Comparison of ENCODE assay signal across 8 cellular contexts in the genomic region with DNA sequence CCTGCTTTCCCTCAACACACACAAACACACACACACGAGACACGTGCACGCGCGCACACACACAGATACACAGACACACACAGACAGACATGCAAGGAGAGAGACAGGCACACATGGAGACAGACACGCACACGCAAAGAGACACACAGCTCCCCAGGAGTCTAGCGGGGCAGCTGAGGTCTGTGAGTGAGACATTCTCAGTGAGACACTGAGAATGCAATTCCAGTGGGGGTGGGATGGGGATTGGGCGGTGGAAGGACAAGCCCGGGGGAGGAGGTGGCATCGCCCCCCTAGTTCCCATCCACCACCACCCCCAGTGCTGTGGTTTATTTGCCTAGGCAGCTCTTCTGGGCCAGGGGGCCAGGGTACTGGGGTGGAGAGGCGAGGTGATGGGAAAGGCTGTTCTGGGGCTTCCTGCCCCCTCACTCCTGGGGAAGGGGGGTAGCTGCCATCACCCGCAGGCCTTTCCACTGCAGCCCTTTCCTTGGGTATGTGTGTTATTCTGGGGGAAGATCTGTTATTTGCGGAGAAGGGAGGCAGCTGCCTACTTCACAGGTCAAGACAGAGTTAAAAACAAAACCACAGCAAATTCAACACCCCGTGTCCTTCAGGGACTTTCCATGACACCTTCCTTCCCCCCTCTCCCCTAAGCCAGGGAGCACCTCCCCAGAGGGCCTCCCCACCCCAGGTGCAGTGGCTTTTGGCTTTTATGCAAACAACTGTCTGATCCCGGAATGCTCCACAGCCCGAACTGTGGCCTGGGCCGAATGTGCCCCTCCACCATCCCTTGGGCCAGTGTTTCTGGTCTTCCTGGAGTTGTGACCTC. TPM values are rescaled to one million over a fixed set of nuclear protein-coding genes. Genes with fewer than 3 reads are reported as not detected.
DNase-seq lines count a peak whose midpoint lies in the region; ATAC-seq and TF ChIP-seq lines count a peak whose summit lies in the region.

No MANE protein-coding gene starts in this region.

- no peak overlapping the region for H2AFZ ChIP-seq in Loucy (ENCODE audit: low read length)

- H3K9me3 Mint-ChIP-seq in activated naive CD4-positive, alpha-beta T cell treated with anti-CD3 and anti-CD28 coated beads for 36 hours = no peaks in the 10 kb centered on the region
- no peaks in the 10 kb centered on the region for H3K9me3 Mint-ChIP-seq in naive B cell

- H3K4me2 ChIP-seq in Loucy (ENCODE audit: low read depth, low read length, poor library complexity, severe bottlenecking) = peak overlapping the region; percentile 68

- no peaks in the 10 kb centered on the region; the same call in 1 of the 2 replicates for H3F3A ChIP-seq in Loucy (ENCODE audit: low read depth)

- peaks cover 65% of the 10 kb centered on the region for H3K4me1 Mint-ChIP-seq in activated naive CD4-positive, alpha-beta T cell treated with anti-CD3 and anti-CD28 coated beads for 36 hours (ENCODE audit: low read depth)
- peaks cover 62 to 80% (median 73%) of the 10 kb centered on the region in 3 donors for H3K4me1 Mint-ChIP-seq in naive B cell

- H3K36me3 Mint-ChIP-seq in activated naive CD4-positive, alpha-beta T cell treated with anti-CD3 and anti-CD28 coated beads for 36 hours (ENCODE audit: low read depth) = peaks cover 6% of the 10 kb centered on the region
- H3K36me3 Mint-ChIP-seq in naive B cell = no peaks in the 10 kb centered on the region

- no peaks in the 10 kb centered on the region for H3K9me2 ChIP-seq in Loucy (replicated peaks; ENCODE audit: low read depth, low read length)

- no peaks in the 10 kb centered on the region for H3K79me2 ChIP-seq in Loucy (ENCODE audit: insufficient read depth, low read length)

- H3K9me3 ChIP-seq in Loucy (ENCODE audit: insufficient read depth, low read depth, low read length) = no peaks in the 10 kb centered on the region

- no peaks in the 10 kb centered on the region for H4K20me1 ChIP-seq in Loucy (ENCODE audit: insufficient read depth, low read length, poor library complexity, severe bottlenecking)

- H3K9ac ChIP-seq in Loucy (ENCODE audit: low read depth, low read length, poor library complexity, severe bottlenecking) = peak overlapping the region; percentile 88

- intact Hi-C loops in activated naive CD4-positive, alpha-beta T cell treated with anti-CD3 and anti-CD28 coated beads for 36 hours (cut with micrococcal nuclease) = loop anchor here (2.0 kb wide), 3 partner anchors 25 to 69 kb away; partner anchors contain the start of gene MIEN1

- CTCF ChIA-PET in activated naive CD4-positive, alpha-beta T cell treated with anti-CD3 and anti-CD28 coated beads for 36 hours (lab: Charles Lee) = interaction anchor here (0.6 to 1.9 kb wide), 12 partner anchors 11 to 137 kb away, joined by 3 to 16 read pairs (median 3); no protein-coding TSS in a partner anchor

- peaks cover 34% of the 10 kb centered on the region for H3K4me1 ChIP-seq in Loucy (ENCODE audit: insufficient read depth, low read length, poor library complexity, severe bottlenecking)

- no peaks in the 10 kb centered on the region for H3K27me3 ChIP-seq in Loucy (ENCODE audit: insufficient read depth, low read length, poor library complexity, severe bottlenecking)

- DNase-seq in GM13977 (ENCODE audit: low spot score) (peak; percentile 84), naive B cell (peak; percentile 90), NCI-H187 (lab: John Stamatoyannopoulos, UW) (no peak), NCI-H1417 treated with DMSO at 0.1 percent for 48 hours (lab: John Stamatoyannopoulos, UW) (no peak), SKM-1 (lab: John Stamatoyannopoulos, UW; ENCODE audit: unreplicated experiment) (no peak), NCI-H226 (no peak)
- DNase-seq in activated naive CD4-positive, alpha-beta T cell treated with anti-CD3 and anti-CD28 coated beads for 36 hours = peak; percentile 51

- TF ChIP-seq CTCF in GM13977 (IDR thresholded peaks at IDR 0.05; ENCODE audit: extremely low read depth, insufficient read depth, missing control alignments) (no peak), Loucy (conservative IDR thresholded peaks at IDR 0.05; ENCODE audit: low read length) (no peak)

- no peaks in the 10 kb centered on the region for H3K36me3 ChIP-seq in Loucy (ENCODE audit: insufficient read depth, low read length)

- ATAC-seq in naive B cell (ENCODE audit: low read depth in 2 of 2) = peak; percentile 39 to 46

- peak overlapping the region; percentile 85 for H3K4me3 ChIP-seq in Loucy (ENCODE audit: low read length, poor library complexity, severe bottlenecking)

- in situ Hi-C loops in GM13977 (cut with MboI; ENCODE audit: low pct_unique_long_range_greater_than_20kb, low sequenced_read_pairs, unreplicated experiment) = loop anchor here (10.0 kb wide), 1 partner anchor 131 kb away; the partner anchor contains the start of gene PPP1R1B

- H3K27ac Mint-ChIP-seq in activated naive CD4-positive, alpha-beta T cell treated with anti-CD3 and anti-CD28 coated beads for 36 hours = peak overlapping the region; percentile 46
- H3K27ac Mint-ChIP-seq in naive B cell = peak overlapping the region; percentile 99 to 100 (median 100)

- no peaks in the 10 kb centered on the region for H3K27me3 Mint-ChIP-seq in activated naive CD4-positive, alpha-beta T cell treated with anti-CD3 and anti-CD28 coated beads for 36 hours (ENCODE audit: low read depth)
- H3K27me3 Mint-ChIP-seq in naive B cell = no peaks in the 10 kb centered on the region

- H3K4me3 Mint-ChIP-seq in activated naive CD4-positive, alpha-beta T cell treated with anti-CD3 and anti-CD28 coated beads for 36 hours = peak overlapping the region; percentile 30
- peak overlapping the region; percentile 76 to 94 (median 90) for H3K4me3 Mint-ChIP-seq in naive B cell

RNA-seq across cellular contexts. Expression of gene GRB7, which starts 18.0 kb away (rescaled TPM):
- total RNA-seq in activated naive CD4-positive, alpha-beta T cell treated with anti-CD3 and anti-CD28 coated beads for 36 hours = 1 to 10 TPM; 2.0 to 2.1 TPM
- under 1 TPM in 3 of 6 donors, not detected in 3; 0.23 to 0.65 (median 0.29) TPM for polyA plus RNA-seq in naive B cell (ENCODE audit: low read depth in 6 of 6)

RNA-seq across cellular contexts. Expression of gene MIEN1, which starts 25.4 kb away (rescaled TPM):
- 10 to 100 TPM; 35.2 to 36.5 TPM for total RNA-seq in activated naive CD4-positive, alpha-beta T cell treated with anti-CD3 and anti-CD28 coated beads for 36 hours
- 100 to 1,000 TPM in 5 of 6 donors, 10 to 100 TPM in 1; 99.3 to 135 (median 123) TPM for polyA plus RNA-seq in naive B cell (ENCODE audit: low read depth in 6 of 6)

RNA-seq across cellular contexts. Expression of gene ERBB2, which starts 55.9 kb away (rescaled TPM):
- 1 to 10 TPM; 6.0 to 6.3 TPM for total RNA-seq in activated naive CD4-positive, alpha-beta T cell treated with anti-CD3 and anti-CD28 coated beads for 36 hours
- polyA plus RNA-seq in naive B cell (ENCODE audit: low read depth in 6 of 6) = 1 to 10 TPM in 3 of 6 donors, under 1 TPM in 3; 0.20 to 3.0 (median 1.1) TPM

Comparison
In these comparisons a context has a peak if more than half of its experiments do, and no peak if none do; other contexts are left out.
1. DNase-seq: peak in GM13977 (single experiment), activated naive CD4-positive, alpha-beta T cell treated with anti-CD3 and anti-CD28 coated beads for 36 hours (single experiment) and naive B cell (single experiment); none in NCI-H187 (0 of 2), NCI-H1417 treated with DMSO at 0.1 percent for 48 hours (single experiment), SKM-1 (single experiment) and NCI-H226 (single experiment).